In genomic region chr20:59813948-59814834, GRCh38 we compare ENCODE assay signal across 24 cellular contexts.
A peak's percentile ranks its signal among the peaks of the same experiment; 100 is the strongest.
DNase-seq lines count a peak whose midpoint lies in the region; ATAC-seq and TF ChIP-seq lines count a peak whose summit lies in the region.
"Had no signal": no experiment of that assay in that cellular context is flagged by ENCODE, and none has a peak within 500 bp of the region (broad histone marks: within the 10 kb centered on the region; RNA-seq: fewer than 3 reads in every experiment).

No MANE protein-coding gene starts in this region.

- no peak overlapping the region for H3K4me3 Mint-ChIP-seq in activated CD8-positive, alpha-beta T cell treated with anti-CD3 and anti-CD28 coated beads, Interleukin-2, amount 10 ng/mL, durations not matched to agents 7 days and 5 days
- H3K4me3 Mint-ChIP-seq in activated CD8-positive, alpha-beta T cell treated with anti-CD3 and anti-CD28 coated beads for 36 hours: no peak overlapping the region
- no peak overlapping the region for H3K4me3 Mint-ChIP-seq in endothelial cell (ENCODE audit: unreplicated experiment)
- H3K4me3 Mint-ChIP-seq: activated CD4-positive, alpha-beta memory T cell treated with anti-CD3 and anti-CD28 coated beads, Interleukin-2, amount 10 ng/mL, durations not matched to agents 7 days and 5 days; activated naive CD4-positive, alpha-beta T cell treated with anti-CD3 and anti-CD28 coated beads, Interleukin-2, amount 10 ng/mL, durations not matched to agents 7 days and 5 days; activated T-cell treated with anti-CD3 and anti-CD28 coated beads, Interleukin-2, amount 50 U/mL, for 24 hours; CD4-positive, alpha-beta T cell; natural killer cell treated with Interleukin-12 subunit alpha and Interleukin-12 subunit beta and Interleukin-15 and Interleukin-18, amount 100 ng/mL, for 72 hours had no signal

- peak; percentile 8 for DNase-seq in activated CD8-positive, alpha-beta T cell treated with anti-CD3 and anti-CD28 coated beads, Interleukin-2, amount 10 ng/mL, durations not matched to agents 7 days and 5 days
- no peak for DNase-seq in activated CD8-positive, alpha-beta T cell treated with anti-CD3 and anti-CD28 coated beads for 36 hours
- DNase-seq in endothelial cell (ENCODE audit: low spot score) (no peak), lung (ENCODE audit: low spot score) (peak; percentile 24), substantia nigra (lab: John Stamatoyannopoulos, UW) (peak in 2 of 49 donors; percentile 18 to 21), NAMALWA (ENCODE audit: low spot score) (no peak), SHP77 (lab: John Stamatoyannopoulos, UW) (no peak)
- DNase-seq: activated CD4-positive, CD25-positive, alpha-beta regulatory T cell treated with anti-CD3 and anti-CD28 coated beads, Interleukin-2, amount 50 U/mL, for 72 hours; activated naive CD4-positive, alpha-beta T cell treated with anti-CD3 and anti-CD28 coated beads, Interleukin-2, amount 10 ng/mL, durations not matched to agents 7 days and 5 days; activated T-cell treated with anti-CD3 and anti-CD28 coated beads, Interleukin-2, amount 50 U/mL, for 24 hours; amniotic stem cell; CD4-positive, alpha-beta T cell; left lung; NCI-H1694; NCI-H524 treated with DMSO at 0.1 percent for 48 hours; Peyer's patch; trophoblast cell had no signal

- no peaks in the 10 kb centered on the region for H3K36me3 Mint-ChIP-seq in activated CD8-positive, alpha-beta T cell treated with anti-CD3 and anti-CD28 coated beads, Interleukin-2, amount 10 ng/mL, durations not matched to agents 7 days and 5 days (ENCODE audit: low read depth)
- no peaks in the 10 kb centered on the region for H3K36me3 Mint-ChIP-seq in activated CD8-positive, alpha-beta T cell treated with anti-CD3 and anti-CD28 coated beads for 36 hours (ENCODE audit: low read depth)
- H3K36me3 Mint-ChIP-seq in endothelial cell (ENCODE audit: low read depth, unreplicated experiment): no peaks in the 10 kb centered on the region
- H3K36me3 Mint-ChIP-seq: activated naive CD4-positive, alpha-beta T cell treated with anti-CD3 and anti-CD28 coated beads, Interleukin-2, amount 10 ng/mL, durations not matched to agents 7 days and 5 days; natural killer cell treated with Interleukin-12 subunit alpha and Interleukin-12 subunit beta and Interleukin-15 and Interleukin-18, amount 100 ng/mL, for 72 hours had no signal

- H3K4me3 ChIP-seq in lung: no peak overlapping the region
- H3K4me3 ChIP-seq: left lung, Peyer's patch, prostate gland, stomach had no signal

- no peak overlapping the region for H3K27ac Mint-ChIP-seq in activated CD8-positive, alpha-beta T cell treated with anti-CD3 and anti-CD28 coated beads, Interleukin-2, amount 10 ng/mL, durations not matched to agents 7 days and 5 days
- no peak overlapping the region for H3K27ac Mint-ChIP-seq in activated CD8-positive, alpha-beta T cell treated with anti-CD3 and anti-CD28 coated beads for 36 hours
- H3K27ac Mint-ChIP-seq in endothelial cell (ENCODE audit: unreplicated experiment): peak overlapping the region; percentile 27
- H3K27ac Mint-ChIP-seq: activated CD4-positive, alpha-beta memory T cell treated with anti-CD3 and anti-CD28 coated beads, Interleukin-2, amount 10 ng/mL, durations not matched to agents 7 days and 5 days; activated naive CD4-positive, alpha-beta T cell treated with anti-CD3 and anti-CD28 coated beads, Interleukin-2, amount 10 ng/mL, durations not matched to agents 7 days and 5 days; activated T-cell treated with anti-CD3 and anti-CD28 coated beads, Interleukin-2, amount 50 U/mL, for 24 hours; CD4-positive, alpha-beta T cell; natural killer cell treated with Interleukin-12 subunit alpha and Interleukin-12 subunit beta and Interleukin-15 and Interleukin-18, amount 100 ng/mL, for 72 hours had no signal

- WGBS in lung, 2 donors: 70 to 78% methylated on average over 21 of the region's 21 CpGs

- H3K4me1 Mint-ChIP-seq in activated CD8-positive, alpha-beta T cell treated with anti-CD3 and anti-CD28 coated beads, Interleukin-2, amount 10 ng/mL, durations not matched to agents 7 days and 5 days (ENCODE audit: low read depth): no peaks in the 10 kb centered on the region
- H3K4me1 Mint-ChIP-seq in activated CD8-positive, alpha-beta T cell treated with anti-CD3 and anti-CD28 coated beads for 36 hours (ENCODE audit: low read depth): no peaks in the 10 kb centered on the region
- H3K4me1 Mint-ChIP-seq in endothelial cell (ENCODE audit: unreplicated experiment): peaks cover 8% of the 10 kb centered on the region
- H3K4me1 Mint-ChIP-seq: activated CD4-positive, alpha-beta memory T cell treated with anti-CD3 and anti-CD28 coated beads, Interleukin-2, amount 10 ng/mL, durations not matched to agents 7 days and 5 days; activated naive CD4-positive, alpha-beta T cell treated with anti-CD3 and anti-CD28 coated beads, Interleukin-2, amount 10 ng/mL, durations not matched to agents 7 days and 5 days had no signal

- no peak for ATAC-seq in activated CD8-positive, alpha-beta T cell treated with anti-CD3 and anti-CD28 coated beads, Interleukin-2, amount 10 ng/mL, durations not matched to agents 7 days and 5 days
- no peak for ATAC-seq in activated CD8-positive, alpha-beta T cell treated with anti-CD3 and anti-CD28 coated beads for 36 hours
- ATAC-seq in lung (ENCODE audit: insufficient read depth, low FRiP score) (no peak), HG03039 (IDR thresholded peaks at IDR 0.05; ENCODE audit: unreplicated experiment) (no peak)
- ATAC-seq: left lung; natural killer cell treated with Interleukin-12 subunit alpha and Interleukin-12 subunit beta and Interleukin-15 and Interleukin-18, amount 100 ng/mL, for 72 hours had no signal

- no peaks in the 10 kb centered on the region for H3K36me3 ChIP-seq in lung (ENCODE audit: control insufficient read depth in 2 of 2, insufficient read depth in 2 of 2, low read length in 2 of 2)
- H3K36me3 ChIP-seq: left lung, Peyer's patch, prostate gland, stomach had no signal

- CTCF ChIA-PET in activated CD8-positive, alpha-beta T cell treated with anti-CD3 and anti-CD28 coated beads, Interleukin-2, amount 10 ng/mL, durations not matched to agents 7 days and 5 days (lab: Charles Lee): no interaction called here
- CTCF ChIA-PET in activated CD8-positive, alpha-beta T cell treated with anti-CD3 and anti-CD28 coated beads for 36 hours (lab: Charles Lee): no interaction called here

- no peak for TF ChIP-seq CTCF in activated CD8-positive, alpha-beta T cell treated with anti-CD3 and anti-CD28 coated beads for 36 hours (IDR thresholded peaks at IDR 0.05)
- TF ChIP-seq CTCF in endothelial cell (IDR thresholded peaks at IDR 0.05; ENCODE audit: unreplicated experiment) (no peak), lung (IDR thresholded peaks at IDR 0.05; ENCODE audit: control extremely low read depth, extremely low read depth) (no peak)

- H3K9me3 ChIP-seq in lung (ENCODE audit: control insufficient read depth in 2 of 2, insufficient read depth in 1 of 2, low read length in 1 of 2): no peaks in the 10 kb centered on the region
- H3K9me3 ChIP-seq: left lung, Peyer's patch, prostate gland, stomach had no signal

- no peaks in the 10 kb centered on the region for H3K27me3 ChIP-seq in lung (ENCODE audit: control insufficient read depth, insufficient read depth)
- H3K27me3 ChIP-seq: Peyer's patch had no signal

- POLR2A ChIA-PET in activated CD8-positive, alpha-beta T cell treated with anti-CD3 and anti-CD28 coated beads, Interleukin-2, amount 10 ng/mL, durations not matched to agents 7 days and 5 days (lab: Charles Lee): no interaction called here
- POLR2A ChIA-PET in activated CD8-positive, alpha-beta T cell treated with anti-CD3 and anti-CD28 coated beads for 36 hours (lab: Charles Lee): no interaction called here

- intact Hi-C loops in activated CD8-positive, alpha-beta T cell treated with anti-CD3 and anti-CD28 coated beads for 36 hours (cut with micrococcal nuclease): no loop called here

- no peak overlapping the region for H3K27ac ChIP-seq in lung (ENCODE audit: low read depth in 1 of 2, low read length in 1 of 2)
- H3K27ac ChIP-seq in substantia nigra (ENCODE audit: low read depth, low read length, poor library complexity, severe bottlenecking): peak overlapping the region; percentile 69
- H3K27ac ChIP-seq: 22Rv1, KMS-11, left lung, Peyer's patch, prostate gland, stomach had no signal

- H3K27me3 Mint-ChIP-seq in activated CD8-positive, alpha-beta T cell treated with anti-CD3 and anti-CD28 coated beads, Interleukin-2, amount 10 ng/mL, durations not matched to agents 7 days and 5 days (ENCODE audit: low read depth): no peaks in the 10 kb centered on the region
- H3K27me3 Mint-ChIP-seq in activated CD8-positive, alpha-beta T cell treated with anti-CD3 and anti-CD28 coated beads for 36 hours: peaks cover 3% of the 10 kb centered on the region
- peaks cover 15% of the 10 kb centered on the region for H3K27me3 Mint-ChIP-seq in endothelial cell (ENCODE audit: unreplicated experiment)
- H3K27me3 Mint-ChIP-seq: activated CD4-positive, alpha-beta memory T cell treated with anti-CD3 and anti-CD28 coated beads, Interleukin-2, amount 10 ng/mL, durations not matched to agents 7 days and 5 days; activated naive CD4-positive, alpha-beta T cell treated with anti-CD3 and anti-CD28 coated beads, Interleukin-2, amount 10 ng/mL, durations not matched to agents 7 days and 5 days; CD4-positive, alpha-beta T cell had no signal

- H3K4me1 ChIP-seq in lung (ENCODE audit: control insufficient read depth in 2 of 2, insufficient read depth in 2 of 2, low read length in 2 of 2): no peaks in the 10 kb centered on the region
- H3K4me1 ChIP-seq: left lung, Peyer's patch, prostate gland, stomach had no signal

- no peaks in the 10 kb centered on the region for H3K9me3 Mint-ChIP-seq in activated CD8-positive, alpha-beta T cell treated with anti-CD3 and anti-CD28 coated beads, Interleukin-2, amount 10 ng/mL, durations not matched to agents 7 days and 5 days (ENCODE audit: insufficient read depth)
- no peaks in the 10 kb centered on the region for H3K9me3 Mint-ChIP-seq in activated CD8-positive, alpha-beta T cell treated with anti-CD3 and anti-CD28 coated beads for 36 hours
- H3K9me3 Mint-ChIP-seq in endothelial cell (ENCODE audit: unreplicated experiment): no peaks in the 10 kb centered on the region
- H3K9me3 Mint-ChIP-seq: activated CD4-positive, alpha-beta memory T cell treated with anti-CD3 and anti-CD28 coated beads, Interleukin-2, amount 10 ng/mL, durations not matched to agents 7 days and 5 days; activated naive CD4-positive, alpha-beta T cell treated with anti-CD3 and anti-CD28 coated beads, Interleukin-2, amount 10 ng/mL, durations not matched to agents 7 days and 5 days; activated T-cell treated with anti-CD3 and anti-CD28 coated beads, Interleukin-2, amount 50 U/mL, for 24 hours; CD4-positive, alpha-beta T cell; natural killer cell treated with Interleukin-12 subunit alpha and Interleukin-12 subunit beta and Interleukin-15 and Interleukin-18, amount 100 ng/mL, for 72 hours had no signal

Comparison
In these comparisons a context has a peak if more than half of its experiments do, and no peak if none do; other contexts are left out.
1. DNase-seq: peak in activated CD8-positive, alpha-beta T cell treated with anti-CD3 and anti-CD28 coated beads, Interleukin-2, amount 10 ng/mL, durations not matched to agents 7 days and 5 days (single experiment) and lung (single experiment); none in activated CD8-positive, alpha-beta T cell treated with anti-CD3 and anti-CD28 coated beads for 36 hours (single experiment), endothelial cell (single experiment), NAMALWA (single experiment) and SHP77 (0 of 2).